In the genomic region with DNA sequence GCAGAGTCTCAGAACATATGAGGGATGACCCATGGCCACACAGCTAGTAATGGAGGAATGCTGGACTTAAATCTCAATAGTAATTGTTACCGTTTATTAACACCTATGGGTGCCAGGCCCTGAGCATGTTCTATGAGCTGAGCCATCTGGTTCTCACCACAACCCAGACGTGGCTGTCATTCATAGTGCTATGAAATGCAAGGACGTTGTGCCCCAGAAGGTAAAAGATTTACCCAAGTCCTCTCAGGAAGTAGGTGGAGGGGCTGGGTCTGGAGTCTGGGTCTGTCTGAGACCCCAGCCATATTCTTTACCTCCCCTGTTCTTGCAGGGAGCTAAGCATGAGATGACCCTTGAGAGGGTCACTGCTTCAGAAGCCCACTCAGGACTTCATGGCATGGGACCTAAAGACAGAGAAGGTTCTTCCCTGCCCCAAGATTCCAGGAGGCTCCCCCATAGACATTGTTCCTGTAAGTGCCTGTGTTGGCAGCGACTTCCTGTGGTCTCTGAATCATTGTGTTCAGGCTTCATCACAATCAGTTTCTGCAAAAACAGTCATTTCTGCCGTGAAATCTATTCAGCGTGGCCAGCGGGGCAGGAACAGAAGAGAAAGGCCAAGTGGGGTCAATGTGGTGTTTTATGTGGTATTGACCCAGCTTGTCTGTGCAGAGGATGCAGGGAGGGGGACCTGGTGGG, we compare ENCODE assay signal across 12 cellular contexts.
A peak's percentile ranks its signal among the peaks of the same experiment; 100 is the strongest.
DNase-seq lines count a peak whose midpoint lies in the region; ATAC-seq and TF ChIP-seq lines count a peak whose summit lies in the region.
"Had no signal": no experiment of that assay in that cellular context is flagged by ENCODE, and none has a peak within 500 bp of the region (broad histone marks: within the 10 kb centered on the region; RNA-seq: fewer than 3 reads in every experiment).

No MANE protein-coding gene starts in this region.

- H3K4me3 Mint-ChIP-seq in progenitor cell of endocrine pancreas (ENCODE audit: low read depth) = no peak overlapping the region
- H3K4me3 Mint-ChIP-seq: central memory CD8-positive, alpha-beta T cell; T-cell had no signal

- peaks cover 54% of the 10 kb centered on the region for H3K4me1 ChIP-seq in BLaER1
- H3K4me1 ChIP-seq in neuronal stem cell (ENCODE audit: control insufficient read depth in 2 of 2, insufficient read depth in 1 of 2, low read depth in 1 of 2, low read length in 2 of 2) = peaks cover 0 to 10% of the 10 kb centered on the region in 2 donors
- H3K4me1 ChIP-seq: left ventricle myocardium inferior had no signal

- H3K79me1 ChIP-seq in neuronal stem cell (ENCODE audit: low read depth, low read length) = no peaks in the 10 kb centered on the region

- no peak overlapping the region for H4K8ac ChIP-seq in neuronal stem cell (ENCODE audit: low read depth, low read length)

- H3K9me3 Mint-ChIP-seq in progenitor cell of endocrine pancreas (ENCODE audit: low read depth) = peaks cover 3% of the 10 kb centered on the region
- H3K9me3 Mint-ChIP-seq: central memory CD8-positive, alpha-beta T cell; T-cell had no signal

- no peaks in the 10 kb centered on the region for H4K20me1 ChIP-seq in BLaER1

- H2AK5ac ChIP-seq in neuronal stem cell (ENCODE audit: low read depth, low read length) = no peak overlapping the region

- no peak for TF ChIP-seq CTCF in progenitor cell of endocrine pancreas (IDR thresholded peaks at IDR 0.05; ENCODE audit: unreplicated experiment)

- peaks cover 3% of the 10 kb centered on the region for H3K27me3 Mint-ChIP-seq in progenitor cell of endocrine pancreas

- H2BK120ac ChIP-seq in neuronal stem cell (ENCODE audit: low read depth, low read length) = no peak overlapping the region

- no peak overlapping the region for H2BK12ac ChIP-seq in neuronal stem cell (ENCODE audit: low read length)

- H4K91ac ChIP-seq in neuronal stem cell (ENCODE audit: low read depth, low read length, poor library complexity) = no peak overlapping the region

- no peaks in the 10 kb centered on the region for H3K4me1 Mint-ChIP-seq in progenitor cell of endocrine pancreas (ENCODE audit: low read depth)

- no peaks in the 10 kb centered on the region for H3K36me3 ChIP-seq in BLaER1
- no peaks in the 10 kb centered on the region for H3K36me3 ChIP-seq in neuronal stem cell (replicated peaks in 1 of 2; ENCODE audit: control insufficient read depth in 2 of 2, insufficient read depth in 2 of 2, low read length in 2 of 2)
- H3K36me3 ChIP-seq: left ventricle myocardium inferior had no signal

- H3K9me3 ChIP-seq in BLaER1 = peaks cover 6% of the 10 kb centered on the region; the same call in 1 of the 2 replicates
- H3K9me3 ChIP-seq in neuronal stem cell (replicated peaks in 1 of 2; ENCODE audit: control insufficient read depth in 2 of 2, insufficient read depth in 1 of 2, low read depth in 1 of 2, low read length in 2 of 2) = no peaks in the 10 kb centered on the region

- DNase-seq in T1000 (lab: John Stamatoyannopoulos, UW) (peak; percentile 20), glomerular visceral epithelial cell (ENCODE audit: extremely low spot score) (peak; percentile 86), neuronal stem cell (ENCODE audit: low spot score) (no peak), progenitor cell of endocrine pancreas (ENCODE audit: low spot score, unreplicated experiment) (no peak)
- DNase-seq: left ventricle myocardium inferior, NCI-H1105, T-cell had no signal

- WGBS in neuronal stem cell (ENCODE audit: extremely low coverage in 2 of 2, insufficient read length in 2 of 2, insufficient replicate concordance in 1 of 2), 2 donors = no CpG with 5 or more reads among the region's 7 CpGs

- H3K18ac ChIP-seq in neuronal stem cell (ENCODE audit: low read length) = no peak overlapping the region

- H3K9ac ChIP-seq in BLaER1 (no peak overlapping the region), neuronal stem cell (ENCODE audit: low read depth, low read length, poor library complexity) (no peak overlapping the region)

- H3K27me3 ChIP-seq in BLaER1 (no peaks in the 10 kb centered on the region), neuronal stem cell (ENCODE audit: control insufficient read depth in 3 of 3, insufficient read depth in 3 of 3, low read depth in 1 of 3, low read length in 3 of 3) (no peaks in the 10 kb centered on the region)

- ATAC-seq in GM19351 (IDR thresholded peaks at IDR 0.05; ENCODE audit: unreplicated experiment) (peak; percentile 56), GM21717 (IDR thresholded peaks at IDR 0.05; ENCODE audit: unreplicated experiment) (no peak), GM18867 (IDR thresholded peaks at IDR 0.05; ENCODE audit: unreplicated experiment) (no peak)
- ATAC-seq: T-cell had no signal

- no peak overlapping the region for H2AFZ ChIP-seq in neuronal stem cell (ENCODE audit: low read length)

- H3K14ac ChIP-seq in neuronal stem cell (ENCODE audit: low read length) = no peak overlapping the region

- no peak overlapping the region for H3K27ac Mint-ChIP-seq in progenitor cell of endocrine pancreas
- H3K27ac Mint-ChIP-seq: T-cell had no signal

- no peak overlapping the region for H2BK15ac ChIP-seq in neuronal stem cell (ENCODE audit: low read length)

- no peaks in the 10 kb centered on the region for H3K36me3 Mint-ChIP-seq in progenitor cell of endocrine pancreas (ENCODE audit: insufficient read depth)
- H3K36me3 Mint-ChIP-seq: T-cell had no signal

- no peak overlapping the region for H3K4ac ChIP-seq in neuronal stem cell (ENCODE audit: low read length)

- H3K23ac ChIP-seq in neuronal stem cell (ENCODE audit: low read depth, low read length, poor library complexity) = no peak overlapping the region

- H3K4me3 ChIP-seq in BLaER1 (no peak overlapping the region), neuronal stem cell (ENCODE audit: low read length in 2 of 2) (no peak overlapping the region)
- H3K4me3 ChIP-seq: left ventricle myocardium inferior had no signal

- H3K27ac ChIP-seq in BLaER1 (peak overlapping the region; percentile 28; the same call in 1 of the 2 replicates), neuronal stem cell (replicated peaks; ENCODE audit: low read length) (no peak overlapping the region)
- H3K27ac ChIP-seq: left ventricle myocardium inferior had no signal

- no peak overlapping the region for H2BK5ac ChIP-seq in neuronal stem cell (ENCODE audit: low read length)

- H3K4me2 ChIP-seq in BLaER1 = peak overlapping the region; percentile 47; the same call in 1 of the 2 replicates
- H3K4me2 ChIP-seq in neuronal stem cell (ENCODE audit: insufficient read depth, low read length, poor library complexity, severe bottlenecking) = no peak overlapping the region

Comparison
In these comparisons a context has a peak if more than half of its experiments do, and no peak if none do; other contexts are left out.
1. DNase-seq: peak in T1000 (single experiment) and glomerular visceral epithelial cell (single experiment); none in neuronal stem cell (single experiment) and progenitor cell of endocrine pancreas (single experiment).